Comparison of ENCODE assay signal across 1 cellular context in the genomic region with DNA sequence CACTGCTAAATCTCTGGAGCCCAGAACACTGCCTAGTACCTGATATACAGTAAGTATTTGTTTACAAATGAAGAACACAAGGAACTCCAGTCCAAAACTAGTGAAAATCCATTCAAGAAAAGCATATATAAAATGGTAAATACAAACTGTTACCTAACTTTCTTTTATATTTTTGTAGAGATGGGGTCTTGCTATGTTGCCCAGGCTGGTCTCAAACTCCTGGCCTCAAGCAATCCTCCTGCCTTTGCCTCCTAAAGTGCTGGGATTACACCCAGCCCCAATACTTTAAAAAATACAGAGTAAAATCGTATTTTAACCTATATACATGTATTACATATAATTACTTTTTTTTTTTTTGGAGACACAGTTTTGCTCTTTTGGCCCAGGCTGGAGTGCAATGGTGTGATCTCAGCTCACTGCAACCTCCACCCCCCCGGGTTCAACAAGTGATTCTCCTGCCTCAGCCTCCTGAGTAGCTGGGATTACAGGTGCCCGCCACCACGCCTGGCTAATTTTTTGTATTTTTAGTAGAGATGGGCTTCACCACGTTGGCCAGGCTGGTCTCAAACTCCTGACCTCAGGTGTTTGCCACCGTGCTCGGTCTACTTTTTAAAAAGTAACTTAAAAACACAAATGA.
TF ChIP-seq lines count a peak whose summit lies in the region.

No MANE protein-coding gene starts in this region.

TF ChIP-seq in HEK293, 187 proteins besides CTCF, POLR2A, EP300 and RAD21:
- peak; percentile 49; the same call in 1 of the 2 replicates for TF ChIP-seq ZNF121 (tag by site-specific recombination; IDR thresholded peaks at IDR 0.05)
- TF ChIP-seq SCRT1 (tag by site-specific recombination; IDR thresholded peaks at IDR 0.05; ENCODE audit: borderline replicate concordance): peak; percentile 65
- peak; percentile 75 for TF ChIP-seq SCRT2 (tag by site-specific recombination; IDR thresholded peaks at IDR 0.05)
TF ChIP-seq in HEK293: peak in this region for 3; not testable (repeated sequence) for 184.
